In the genomic region with DNA sequence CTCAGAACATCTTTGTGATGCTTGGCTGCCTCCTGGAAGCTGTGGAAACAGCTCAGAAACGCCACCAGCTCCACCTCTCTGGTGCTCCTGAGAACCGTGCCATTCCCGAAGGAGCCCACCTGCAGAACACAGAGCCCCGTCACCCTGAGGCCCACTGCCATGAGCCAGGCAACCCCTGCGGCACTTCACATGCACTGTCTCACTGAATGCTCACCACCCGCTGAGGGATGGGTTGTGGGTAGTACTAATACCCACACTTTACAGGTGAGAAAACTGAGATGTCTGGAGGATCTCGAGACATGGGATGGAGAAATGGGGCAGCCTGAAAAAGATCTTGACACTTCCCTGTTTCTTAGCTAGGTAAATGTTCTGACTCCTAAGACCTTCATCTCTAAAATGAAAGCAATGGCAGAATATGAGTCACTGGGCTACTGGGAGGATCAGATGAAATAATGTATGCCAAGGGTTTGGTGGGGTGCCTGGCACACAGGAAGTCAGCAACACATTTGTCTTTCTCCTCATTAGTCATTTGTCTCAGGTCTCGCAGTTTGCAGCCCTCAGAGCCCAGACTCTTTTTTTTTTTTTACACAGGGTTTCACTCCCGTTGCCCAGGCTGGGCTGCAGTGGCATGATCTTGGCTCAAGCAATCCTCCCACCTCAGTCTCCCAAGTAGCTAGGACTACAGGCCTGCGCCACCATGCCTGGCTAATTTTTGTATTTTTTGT, we compare ENCODE assay signal across 8 cellular contexts. TPM values are rescaled to one million over a fixed set of nuclear protein-coding genes. Genes with fewer than 3 reads are reported as not detected.
DNase-seq lines count a peak whose midpoint lies in the region; ATAC-seq and TF ChIP-seq lines count a peak whose summit lies in the region.

No MANE protein-coding gene starts in this region.

- peaks cover 50 to 68% (median 53%) of the 10 kb centered on the region in 3 donors for H3K4me1 Mint-ChIP-seq in CD8-positive, alpha-beta memory T cell
- H3K4me1 Mint-ChIP-seq in activated naive CD4-positive, alpha-beta T cell treated with anti-CD3 and anti-CD28 coated beads, Interleukin-2, amount 10 ng/mL, durations not matched to agents 7 days and 5 days: peaks cover 63% of the 10 kb centered on the region

- H3K9me3 Mint-ChIP-seq in CD8-positive, alpha-beta memory T cell: no peaks in the 10 kb centered on the region
- H3K9me3 Mint-ChIP-seq in activated naive CD4-positive, alpha-beta T cell treated with anti-CD3 and anti-CD28 coated beads, Interleukin-2, amount 10 ng/mL, durations not matched to agents 7 days and 5 days: peaks cover 5% of the 10 kb centered on the region

- H3K4me3 ChIP-seq in CD8-positive, alpha-beta memory T cell (ENCODE audit: low read length): peak overlapping the region; percentile 40
- H3K4me3 ChIP-seq in osteoblast (ENCODE audit: insufficient read depth, low read length) (no peak overlapping the region), uterus (no peak overlapping the region)

- no peaks in the 10 kb centered on the region for H3K36me3 ChIP-seq in CD8-positive, alpha-beta memory T cell (ENCODE audit: insufficient read depth, low read length)
- H3K36me3 ChIP-seq in osteoblast (ENCODE audit: insufficient read depth, low read length): no peaks in the 10 kb centered on the region
- H3K36me3 ChIP-seq in uterus: no peaks in the 10 kb centered on the region

- DNase-seq in CD8-positive, alpha-beta memory T cell: peak; percentile 42 to 82 (median 54)
- DNase-seq in RPMI7951 (ENCODE audit: low read depth): peak; percentile 85
- peak; percentile 68 for DNase-seq in activated naive CD4-positive, alpha-beta T cell treated with anti-CD3 and anti-CD28 coated beads, Interleukin-2, amount 10 ng/mL, durations not matched to agents 7 days and 5 days
- peak; percentile 77 for DNase-seq in osteoblast (ENCODE audit: insufficient read length, low spot score, missing footprints)
- no peak for DNase-seq in epidermal melanocyte (ENCODE audit: insufficient read length, low spot score)
- no peak for DNase-seq in uterus
- no peak for DNase-seq in DMS 273 treated with DMSO at 0.1 percent for 48 hours (lab: John Stamatoyannopoulos, UW)

- H3K27ac Mint-ChIP-seq in CD8-positive, alpha-beta memory T cell: peak overlapping the region; percentile 89 to 99 (median 97)
- peak overlapping the region; percentile 93 for H3K27ac Mint-ChIP-seq in activated naive CD4-positive, alpha-beta T cell treated with anti-CD3 and anti-CD28 coated beads, Interleukin-2, amount 10 ng/mL, durations not matched to agents 7 days and 5 days

- peak overlapping the region; percentile 66 for H3K27ac ChIP-seq in CD8-positive, alpha-beta memory T cell (ENCODE audit: low read depth, low read length)
- H3K27ac ChIP-seq in osteoblast (ENCODE audit: low read depth, low read length) (no peak overlapping the region), uterus (no peak overlapping the region)

- H4K20me1 ChIP-seq in osteoblast (ENCODE audit: insufficient read depth, low read length): no peaks in the 10 kb centered on the region

- POLR2A ChIA-PET in CD8-positive, alpha-beta memory T cell (lab: Charles Lee): interaction anchor here (0.6 to 1.3 kb wide), 2 partner anchors 26 to 109 kb away, joined by 3 to 7 read pairs; no protein-coding TSS in a partner anchor

- H3K4me2 ChIP-seq in osteoblast (ENCODE audit: insufficient read depth, low read length): peak overlapping the region; percentile 48

- no peaks in the 10 kb centered on the region for H3K27me3 Mint-ChIP-seq in CD8-positive, alpha-beta memory T cell
- H3K27me3 Mint-ChIP-seq in activated naive CD4-positive, alpha-beta T cell treated with anti-CD3 and anti-CD28 coated beads, Interleukin-2, amount 10 ng/mL, durations not matched to agents 7 days and 5 days: no peaks in the 10 kb centered on the region

- H3K9me3 ChIP-seq in CD8-positive, alpha-beta memory T cell (ENCODE audit: low read length): no peaks in the 10 kb centered on the region
- no peaks in the 10 kb centered on the region for H3K9me3 ChIP-seq in osteoblast (ENCODE audit: low read depth, low read length)
- no peaks in the 10 kb centered on the region for H3K9me3 ChIP-seq in uterus

- no peaks in the 10 kb centered on the region for H3K27me3 ChIP-seq in CD8-positive, alpha-beta memory T cell (ENCODE audit: insufficient read depth, low read length, poor library complexity, severe bottlenecking)
- H3K27me3 ChIP-seq in osteoblast (ENCODE audit: insufficient read depth, low read length) (no peaks in the 10 kb centered on the region), uterus (no peaks in the 10 kb centered on the region)

- ATAC-seq in HG02610 (IDR thresholded peaks at IDR 0.05; ENCODE audit: unreplicated experiment): no peak

- H2AFZ ChIP-seq in osteoblast (ENCODE audit: low read length): peak overlapping the region; percentile 27

- H3K36me3 Mint-ChIP-seq in CD8-positive, alpha-beta memory T cell: peaks cover 0 to 54% (median 10%) of the 10 kb centered on the region in 3 donors
- peaks cover 35% of the 10 kb centered on the region for H3K36me3 Mint-ChIP-seq in activated naive CD4-positive, alpha-beta T cell treated with anti-CD3 and anti-CD28 coated beads, Interleukin-2, amount 10 ng/mL, durations not matched to agents 7 days and 5 days

- intact Hi-C loops in uterus (cut with DNase I; ENCODE audit: low total_unique reads): no loop called here

- CTCF ChIA-PET in CD8-positive, alpha-beta memory T cell (lab: Charles Lee): interaction anchor here (1.0 to 4.3 kb wide), 4 partner anchors 15 to 64 kb away, joined by 3 to 25 read pairs (median 3); no protein-coding TSS in a partner anchor
- CTCF ChIA-PET in activated naive CD4-positive, alpha-beta T cell treated with anti-CD3 and anti-CD28 coated beads, Interleukin-2, amount 10 ng/mL, durations not matched to agents 7 days and 5 days (lab: Charles Lee): interaction anchor here (0.6 to 5.6 kb wide), 3 partner anchors 19 to 28 kb away, joined by 3 to 32 read pairs (median 4); no protein-coding TSS in a partner anchor

- H3K4me1 ChIP-seq in CD8-positive, alpha-beta memory T cell (ENCODE audit: insufficient read depth, low read length): peaks cover 60% of the 10 kb centered on the region
- H3K4me1 ChIP-seq in osteoblast (ENCODE audit: insufficient read depth, low read length) (peaks cover 37% of the 10 kb centered on the region), uterus (no peaks in the 10 kb centered on the region)

- no peaks in the 10 kb centered on the region for H3K79me2 ChIP-seq in osteoblast (ENCODE audit: insufficient read depth, low read length)

- H3K4me3 Mint-ChIP-seq in CD8-positive, alpha-beta memory T cell: peak overlapping the region; percentile 64 to 98 (median 78)
- H3K4me3 Mint-ChIP-seq in activated naive CD4-positive, alpha-beta T cell treated with anti-CD3 and anti-CD28 coated beads, Interleukin-2, amount 10 ng/mL, durations not matched to agents 7 days and 5 days: no peak overlapping the region

- TF ChIP-seq POLR2A in uterus (IDR thresholded peaks at IDR 0.05): no peak

- TF ChIP-seq CTCF in osteoblast (IDR thresholded peaks at IDR 0.05; ENCODE audit: extremely low read depth, low read depth, low read length): no peak
- TF ChIP-seq CTCF in uterus (IDR thresholded peaks at IDR 0.05): no peak

RNA-seq across cellular contexts. Expression of a gene that starts 5.3 kb away (rescaled TPM):
- total RNA-seq in CD8-positive, alpha-beta memory T cell: 1 to 10 TPM; 4.0 to 4.3 TPM
- polyA plus RNA-seq in CD8-positive, alpha-beta memory T cell: 21.2 TPM
- 2.9 and 3.0 TPM in 2 replicates for total RNA-seq in RPMI7951 (2014; rRNA removed; shearing (Covaris generic))
- total RNA-seq in osteoblast: 0.72 and 1.2 TPM in 2 replicates
- total RNA-seq in uterus: under 1 TPM in 2 of 4 donors, not detected in 2; 0.35 to 0.82 TPM

RNA-seq across cellular contexts. Expression of a gene that starts 17.5 kb away (rescaled TPM):
- total RNA-seq in CD8-positive, alpha-beta memory T cell: 10 to 100 TPM; 38.1 to 40.3 TPM
- 24.9 TPM for polyA plus RNA-seq in CD8-positive, alpha-beta memory T cell
- total RNA-seq in RPMI7951 (2014; rRNA removed; shearing (Covaris generic)): 10.0 and 11.3 TPM in 2 replicates
- total RNA-seq in osteoblast (11.8 and 15.2 TPM in 2 replicates), uterus (10 to 100 TPM; 12.2 to 23.5 (median 19.0) TPM)

RNA-seq across cellular contexts. Expression of a gene that starts 55.4 kb away (rescaled TPM):
- not detected for total RNA-seq in CD8-positive, alpha-beta memory T cell
- not detected for polyA plus RNA-seq in CD8-positive, alpha-beta memory T cell
- total RNA-seq in RPMI7951 (2014; rRNA removed; shearing (Covaris generic)): not detected in 2 replicates
- not detected in 2 replicates for total RNA-seq in osteoblast
- 10 to 100 TPM in 1 of 4 donors, not detected in 3; 11.8 TPM for total RNA-seq in uterus

Comparison
In these comparisons a context has a peak if more than half of its experiments do, and no peak if none do; other contexts are left out.
1. DNase-seq: peak in CD8-positive, alpha-beta memory T cell (5 of 5), RPMI7951 (single experiment), activated naive CD4-positive, alpha-beta T cell treated with anti-CD3 and anti-CD28 coated beads, Interleukin-2, amount 10 ng/mL, durations not matched to agents 7 days and 5 days (single experiment) and osteoblast (single experiment); none in epidermal melanocyte (single experiment), uterus (0 of 2) and DMS 273 treated with DMSO at 0.1 percent for 48 hours (single experiment).